Comparison of ENCODE assay signal across 1 cellular context in genomic region chr7:22173884-22174573, GRCh38.
TF ChIP-seq lines count a peak whose summit lies in the region.

No MANE protein-coding gene starts in this region.

TF ChIP-seq in GM12878, 131 proteins besides CTCF, POLR2A, EP300 and RAD21 (continued from another document):
- peak; percentile 85 to 87 for TF ChIP-seq BHLHE40 (IDR thresholded peaks at IDR 0.05; ENCODE audit: borderline replicate concordance in 1 of 2, low read depth in 2 of 2, low read length in 1 of 2)
- TF ChIP-seq BCL3 (IDR thresholded peaks at IDR 0.05; ENCODE audit: borderline replicate concordance, insufficient read depth, low read depth, low read length, poor library complexity, severe bottlenecking) = no peak
- no peak for TF ChIP-seq ZBTB4 (CRISPR knock-in tag; IDR thresholded peaks at IDR 0.05)
- no peak for TF ChIP-seq REST (IDR thresholded peaks at IDR 0.05; ENCODE audit: low read depth, low read length)
- no peak for TF ChIP-seq ZNF207 (IDR thresholded peaks at IDR 0.05; ENCODE audit: borderline replicate concordance)
- TF ChIP-seq SP1 (IDR thresholded peaks at IDR 0.05; ENCODE audit: low read depth, low read length) = no peak
- TF ChIP-seq ZNF592 (IDR thresholded peaks at IDR 0.05) = no peak
- TF ChIP-seq SRF (IDR thresholded peaks at IDR 0.05; ENCODE audit: low read depth in 2 of 2, low read length in 2 of 2) = no peak
- no peak for TF ChIP-seq ASH2L (IDR thresholded peaks at IDR 0.05; ENCODE audit: borderline replicate concordance, low read depth)
- no peak for TF ChIP-seq CHD1 (IDR thresholded peaks at IDR 0.05; ENCODE audit: low read depth, low read length)
- TF ChIP-seq PAX8 (IDR thresholded peaks at IDR 0.05) = no peak
